Comparison of ENCODE assay signal across 23 cellular contexts in the genomic region with DNA sequence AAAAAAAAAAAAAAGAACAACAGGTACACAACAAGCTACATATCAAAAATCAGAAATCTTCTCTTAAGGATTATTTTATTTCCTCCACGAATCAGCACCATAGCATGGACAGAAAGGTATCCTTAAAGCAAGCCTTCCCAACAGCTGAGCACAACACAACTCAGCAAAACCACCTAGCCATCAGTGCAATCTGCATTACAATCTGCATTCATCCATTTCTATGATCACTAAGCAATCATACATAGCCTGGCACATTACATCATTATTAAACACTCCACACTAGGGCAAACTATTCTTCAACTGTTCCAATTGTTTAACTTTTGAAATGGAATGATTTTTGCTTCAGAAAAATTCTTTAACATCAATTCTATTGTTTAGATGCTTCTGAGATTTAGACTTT. TPM values are rescaled to one million over a fixed set of nuclear protein-coding genes. Genes with fewer than 3 reads are reported as not detected.
DNase-seq lines count a peak whose midpoint lies in the region; ATAC-seq and TF ChIP-seq lines count a peak whose summit lies in the region.
"Had no signal": no experiment of that assay in that cellular context is flagged by ENCODE, and none has a peak within 500 bp of the region (broad histone marks: within the 10 kb centered on the region; RNA-seq: fewer than 3 reads in every experiment).

No MANE protein-coding gene starts in this region.

- POLR2A ChIA-PET in HEK293 (lab: Yijun Ruan, JAX): interaction anchor here (1.3 kb wide), 1 partner anchor 9 kb away, joined by 5 read pairs; no protein-coding TSS in a partner anchor
- POLR2A ChIA-PET in naive thymus-derived CD8-positive, alpha-beta T cell (lab: Charles Lee): interaction anchor here (0.7 kb wide), 1 partner anchor 118 kb away, joined by 6 read pairs; no protein-coding TSS in a partner anchor

- DNase-seq in endodermal cell (no peak), nephron progenitor cell (no peak), KBM-7 (no peak), amygdala (lab: John Stamatoyannopoulos, UW) (no peak)
- DNase-seq in activated CD4-positive, alpha-beta T cell treated with anti-CD3 and anti-CD28 coated beads, Interleukin-2, amount 50 U/mL, for 48 hours: no peak
- DNase-seq in naive thymus-derived CD8-positive, alpha-beta T cell: no peak
- DNase-seq: BE2C, Caco-2, DND-41, GOT3, Kasumi-1, NCI-H1694, NCI-H2081, NCI-H2171, NCI-H526 treated with DMSO at 0.1 percent for 48 hours, PC-9, RPMI8226, SHP77 treated with DMSO at 0.1 percent for 48 hours, SW 1271 had no signal

- TF ChIP-seq CTCF in HEK293 (tag by site-specific recombination; IDR thresholded peaks at IDR 0.05) (no peak), endodermal cell (conservative IDR thresholded peaks at IDR 0.05) (no peak), nephron progenitor cell (IDR thresholded peaks at IDR 0.05) (no peak)

- H3K27ac ChIP-seq in HEK293 (ENCODE audit: extremely low read depth, low read depth, low read length) (no peak overlapping the region), endodermal cell (ENCODE audit: low read depth, low read length) (no peak overlapping the region)
- H3K27ac ChIP-seq: PC-9 had no signal

- H3K4me3 Mint-ChIP-seq in endodermal cell (no peak overlapping the region), nephron progenitor cell (no peak overlapping the region)
- H3K4me3 Mint-ChIP-seq in naive thymus-derived CD8-positive, alpha-beta T cell: no peak overlapping the region

- no peak overlapping the region for H3K9ac ChIP-seq in endodermal cell (ENCODE audit: extremely low read depth, low read length, poor library complexity, severe bottlenecking)

- H3K27me3 ChIP-seq in endodermal cell (ENCODE audit: control insufficient read depth, insufficient read depth, low read length, poor library complexity, severe bottlenecking): no peaks in the 10 kb centered on the region
- H3K27me3 ChIP-seq: BE2C had no signal

- no peaks in the 10 kb centered on the region for H3K27me3 Mint-ChIP-seq in endodermal cell (ENCODE audit: insufficient read depth)
- H3K27me3 Mint-ChIP-seq in nephron progenitor cell (ENCODE audit: low read depth, poor library complexity): no peaks in the 10 kb centered on the region
- no peaks in the 10 kb centered on the region for H3K27me3 Mint-ChIP-seq in naive thymus-derived CD8-positive, alpha-beta T cell

- no peak for ATAC-seq in naive thymus-derived CD8-positive, alpha-beta T cell
- ATAC-seq: GM12878, HCT116 had no signal

- CTCF ChIA-PET in HEK293 (lab: Yijun Ruan, JAX): no interaction called here

- H3K36me3 ChIP-seq in HEK293 (ENCODE audit: control insufficient read depth in 2 of 2, insufficient read depth in 1 of 2, low read length in 2 of 2): no peaks in the 10 kb centered on the region; a peak in 1 of 3 replicates
- no peaks in the 10 kb centered on the region for H3K36me3 ChIP-seq in endodermal cell (ENCODE audit: control insufficient read depth, insufficient read depth, low read length)
- H3K36me3 ChIP-seq: BE2C had no signal

- peaks cover 26% of the 10 kb centered on the region for H3K4me1 Mint-ChIP-seq in endodermal cell
- H3K4me1 Mint-ChIP-seq in nephron progenitor cell: peaks cover 19% of the 10 kb centered on the region
- peaks cover 22 to 69% (median 62%) of the 10 kb centered on the region in 4 donors for H3K4me1 Mint-ChIP-seq in naive thymus-derived CD8-positive, alpha-beta T cell

- H3K36me3 Mint-ChIP-seq in endodermal cell (ENCODE audit: low read depth): peaks cover 2% of the 10 kb centered on the region
- H3K36me3 Mint-ChIP-seq in nephron progenitor cell (ENCODE audit: low read depth): peaks cover 5% of the 10 kb centered on the region
- H3K36me3 Mint-ChIP-seq in naive thymus-derived CD8-positive, alpha-beta T cell: no peaks in the 10 kb centered on the region

- H3K27ac Mint-ChIP-seq in endodermal cell (peak overlapping the region; percentile 59), nephron progenitor cell (peak overlapping the region; percentile 64)
- H3K27ac Mint-ChIP-seq in naive thymus-derived CD8-positive, alpha-beta T cell: peak overlapping the region in 2 of 10 donors; percentile 60 to 69

- 81 to 91% methylated on average over 1 of the region's 1 CpG for WGBS in endodermal cell (ENCODE audit: insufficient coverage in 1 of 2, insufficient read length in 1 of 2), 2 experiments

- H3K4me3 ChIP-seq in HEK293 (ENCODE audit: low read depth, low read length) (no peak overlapping the region), endodermal cell (ENCODE audit: low read length) (no peak overlapping the region)
- H3K4me3 ChIP-seq: GM12878, PC-9, SK-N-MC had no signal

- peaks cover 55% of the 10 kb centered on the region for H3K4me1 ChIP-seq in HEK293 (ENCODE audit: control insufficient read depth, insufficient read depth, low read length)
- peaks cover 9% of the 10 kb centered on the region for H3K4me1 ChIP-seq in endodermal cell (ENCODE audit: control insufficient read depth, insufficient read depth, low read length)

- in situ Hi-C loops in KBM-7 (cut with MboI; ENCODE audit: low pct_unique_long_range_greater_than_20kb, low sequenced_read_pairs): no loop called here

- no peaks in the 10 kb centered on the region for H3K9me3 Mint-ChIP-seq in endodermal cell
- no peaks in the 10 kb centered on the region for H3K9me3 Mint-ChIP-seq in nephron progenitor cell
- no peaks in the 10 kb centered on the region for H3K9me3 Mint-ChIP-seq in naive thymus-derived CD8-positive, alpha-beta T cell

- H3K9me3 ChIP-seq in HEK293 (ENCODE audit: control insufficient read depth, insufficient read depth, low read depth, low read length) (no peaks in the 10 kb centered on the region), endodermal cell (ENCODE audit: control insufficient read depth, low read length) (no peaks in the 10 kb centered on the region)
- H3K9me3 ChIP-seq: BE2C, Caco-2 had no signal

TF ChIP-seq in HEK293, 187 proteins besides CTCF, POLR2A, EP300 and RAD21:
- TF ChIP-seq ZBTB20 (tag by site-specific recombination; IDR thresholded peaks at IDR 0.05): peak; percentile 88
- TF ChIP-seq, protein P1, sequence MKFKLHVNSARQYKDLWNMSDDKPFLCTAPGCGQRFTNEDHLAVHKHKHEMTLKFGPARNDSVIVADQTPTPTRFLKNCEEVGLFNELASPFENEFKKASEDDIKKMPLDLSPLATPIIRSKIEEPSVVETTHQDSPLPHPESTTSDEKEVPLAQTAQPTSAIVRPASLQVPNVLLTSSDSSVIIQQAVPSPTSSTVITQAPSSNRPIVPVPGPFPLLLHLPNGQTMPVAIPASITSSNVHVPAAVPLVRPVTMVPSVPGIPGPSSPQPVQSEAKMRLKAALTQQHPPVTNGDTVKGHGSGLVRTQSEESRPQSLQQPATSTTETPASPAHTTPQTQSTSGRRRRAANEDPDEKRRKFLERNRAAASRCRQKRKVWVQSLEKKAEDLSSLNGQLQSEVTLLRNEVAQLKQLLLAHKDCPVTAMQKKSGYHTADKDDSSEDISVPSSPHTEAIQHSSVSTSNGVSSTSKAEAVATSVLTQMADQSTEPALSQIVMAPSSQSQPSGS (tag by site-specific recombination; IDR thresholded peaks at IDR 0.05; ENCODE audit: low read depth): peak; percentile 78; the same call in 1 of the 2 replicates
- no peak for TF ChIP-seq ZNF707 (tag by site-specific recombination; IDR thresholded peaks at IDR 0.05)
- TF ChIP-seq, protein P2, sequence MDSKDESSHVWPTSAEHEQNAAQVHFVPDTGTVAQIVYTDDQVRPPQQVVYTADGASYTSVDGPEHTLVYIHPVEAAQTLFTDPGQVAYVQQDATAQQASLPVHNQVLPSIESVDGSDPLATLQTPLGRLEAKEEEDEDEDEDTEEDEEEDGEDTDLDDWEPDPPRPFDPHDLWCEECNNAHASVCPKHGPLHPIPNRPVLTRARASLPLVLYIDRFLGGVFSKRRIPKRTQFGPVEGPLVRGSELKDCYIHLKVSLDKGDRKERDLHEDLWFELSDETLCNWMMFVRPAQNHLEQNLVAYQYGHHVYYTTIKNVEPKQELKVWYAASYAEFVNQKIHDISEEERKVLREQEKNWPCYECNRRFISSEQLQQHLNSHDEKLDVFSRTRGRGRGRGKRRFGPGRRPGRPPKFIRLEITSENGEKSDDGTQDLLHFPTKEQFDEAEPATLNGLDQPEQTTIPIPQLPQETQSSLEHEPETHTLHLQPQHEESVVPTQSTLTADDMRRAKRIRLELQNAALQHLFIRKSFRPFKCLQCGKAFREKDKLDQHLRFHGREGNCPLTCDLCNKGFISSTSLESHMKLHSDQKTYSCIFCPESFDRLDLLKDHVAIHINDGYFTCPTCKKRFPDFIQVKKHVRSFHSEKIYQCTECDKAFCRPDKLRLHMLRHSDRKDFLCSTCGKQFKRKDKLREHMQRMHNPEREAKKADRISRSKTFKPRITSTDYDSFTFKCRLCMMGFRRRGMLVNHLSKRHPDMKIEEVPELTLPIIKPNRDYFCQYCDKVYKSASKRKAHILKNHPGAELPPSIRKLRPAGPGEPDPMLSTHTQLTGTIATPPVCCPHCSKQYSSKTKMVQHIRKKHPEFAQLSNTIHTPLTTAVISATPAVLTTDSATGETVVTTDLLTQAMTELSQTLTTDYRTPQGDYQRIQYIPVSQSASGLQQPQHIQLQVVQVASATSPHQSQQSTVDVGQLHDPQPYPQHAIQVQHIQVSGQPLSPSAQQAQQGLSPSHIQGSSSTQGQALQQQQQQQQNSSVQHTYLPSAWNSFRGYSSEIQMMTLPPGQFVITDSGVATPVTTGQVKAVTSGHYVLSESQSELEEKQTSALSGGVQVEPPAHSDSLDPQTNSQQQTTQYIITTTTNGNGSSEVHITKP (tag by site-specific recombination; IDR thresholded peaks at IDR 0.05): peak; percentile 13; the same call in 1 of the 2 replicates
- TF ChIP-seq ZBTB17 (tag by site-specific recombination; IDR thresholded peaks at IDR 0.05): peak; percentile 98
- peak; percentile 27; the same call in 1 of the 2 replicates for TF ChIP-seq ZNF629 (tag by site-specific recombination; IDR thresholded peaks at IDR 0.05)
- TF ChIP-seq ZNF558 (tag by site-specific recombination; IDR thresholded peaks at IDR 0.05): no peak

RNA-seq across cellular contexts. Expression of a gene that starts 29.0 kb away (rescaled TPM):
- total RNA-seq in endodermal cell: 10 to 100 TPM; 43.3 to 44.7 TPM
- 24.1 TPM for polyA plus RNA-seq in endodermal cell (2013, experiment 1 of 2)
- 25.4 TPM for polyA plus RNA-seq in endodermal cell (2013, experiment 2 of 2)
- total RNA-seq in naive thymus-derived CD8-positive, alpha-beta T cell: 100 to 1,000 TPM; 120 to 122 TPM
- polyA plus RNA-seq in naive thymus-derived CD8-positive, alpha-beta T cell: 10 to 100 TPM; 10.7 to 31.0 (median 21.8) TPM
